Comparison of ENCODE assay signal across 22 cellular contexts in the genomic region with DNA sequence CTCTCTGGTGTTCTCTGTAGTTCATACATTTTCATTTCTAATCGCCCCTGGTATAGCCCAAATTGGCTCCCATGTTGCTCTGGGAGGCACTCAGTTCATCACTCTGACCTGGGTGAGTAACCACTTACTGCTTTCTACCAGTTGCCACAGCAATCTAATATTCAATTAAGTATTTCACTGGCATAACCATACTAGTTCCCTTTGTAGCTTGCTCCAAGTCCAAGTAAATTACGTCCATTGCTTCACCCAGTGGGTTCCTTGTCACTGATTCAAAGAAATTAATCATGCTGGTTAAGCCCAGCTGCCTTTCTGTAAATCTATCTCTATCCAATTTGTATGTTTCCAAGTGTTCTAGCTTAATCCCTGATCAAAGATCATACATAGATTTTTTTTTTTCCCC.
A peak's percentile ranks its signal among the peaks of the same experiment; 100 is the strongest.
DNase-seq lines count a peak whose midpoint lies in the region; ATAC-seq and TF ChIP-seq lines count a peak whose summit lies in the region.
"Had no signal": no experiment of that assay in that cellular context is flagged by ENCODE, and none has a peak within 500 bp of the region (broad histone marks: within the 10 kb centered on the region; RNA-seq: fewer than 3 reads in every experiment).

No MANE protein-coding gene starts in this region.

- H3K4me1 Mint-ChIP-seq in endodermal cell (peaks cover 33% of the 10 kb centered on the region), osteocyte (ENCODE audit: unreplicated experiment) (peaks cover 74% of the 10 kb centered on the region)
- H3K4me1 Mint-ChIP-seq: activated CD4-positive, alpha-beta memory T cell treated with anti-CD3 and anti-CD28 coated beads, Interleukin-2, amount 10 ng/mL, durations not matched to agents 7 days and 5 days had no signal

- H3K9me2 ChIP-seq in GM23248 (ENCODE audit: insufficient read depth): no peaks in the 10 kb centered on the region

- H2AFZ ChIP-seq in GM23248: no peak overlapping the region

- peaks cover 94% of the 10 kb centered on the region for H3K79me2 ChIP-seq in GM23248 (ENCODE audit: insufficient read depth)

- H3K36me3 Mint-ChIP-seq in endodermal cell (ENCODE audit: low read depth) (peaks cover 49% of the 10 kb centered on the region), osteocyte (ENCODE audit: unreplicated experiment) (peaks cover 18% of the 10 kb centered on the region)

- no peaks in the 10 kb centered on the region for H3K27me3 Mint-ChIP-seq in endodermal cell (ENCODE audit: insufficient read depth)
- no peaks in the 10 kb centered on the region for H3K27me3 Mint-ChIP-seq in osteocyte (ENCODE audit: unreplicated experiment)

- H3K9me3 ChIP-seq in GM23248 (ENCODE audit: low read depth) (no peaks in the 10 kb centered on the region), endodermal cell (ENCODE audit: control insufficient read depth, low read length) (no peaks in the 10 kb centered on the region)
- H3K9me3 ChIP-seq: colonic mucosa, suprapubic skin had no signal

- H3K36me3 ChIP-seq in GM23248 (ENCODE audit: low read depth) (peaks cover 67% of the 10 kb centered on the region), endodermal cell (ENCODE audit: control insufficient read depth, insufficient read depth, low read length) (peaks cover 68% of the 10 kb centered on the region)
- H3K36me3 ChIP-seq: colonic mucosa had no signal

- ATAC-seq in HG03159 (IDR thresholded peaks at IDR 0.05; ENCODE audit: unreplicated experiment): no peak
- ATAC-seq: foreskin keratinocyte had no signal

- H3K4me2 ChIP-seq in GM23248 (ENCODE audit: unreplicated experiment): no peak overlapping the region

- no peak overlapping the region for H3K4me3 ChIP-seq in GM23248
- no peak overlapping the region for H3K4me3 ChIP-seq in endodermal cell (ENCODE audit: low read length)
- H3K4me3 ChIP-seq: colonic mucosa, suprapubic skin had no signal

- H3K27ac ChIP-seq in GM23248: peak overlapping the region; percentile 13; the same call in 1 of the 2 replicates
- H3K27ac ChIP-seq in endodermal cell (ENCODE audit: low read depth, low read length): no peak overlapping the region
- H3K27ac ChIP-seq: colonic mucosa, foreskin keratinocyte, suprapubic skin had no signal

- in situ Hi-C loops in GM23248 (cut with MboI): no loop called here

- H3K27ac Mint-ChIP-seq in endodermal cell: peak overlapping the region; percentile 60
- peak overlapping the region; percentile 28 for H3K27ac Mint-ChIP-seq in osteocyte (ENCODE audit: unreplicated experiment)
- H3K27ac Mint-ChIP-seq: activated CD4-positive, alpha-beta memory T cell treated with anti-CD3 and anti-CD28 coated beads, Interleukin-2, amount 10 ng/mL, durations not matched to agents 7 days and 5 days; mesothelial cell of epicardium had no signal

- H3K4me1 ChIP-seq in GM23248 (ENCODE audit: insufficient read depth) (peaks cover 31% of the 10 kb centered on the region), endodermal cell (ENCODE audit: control insufficient read depth, insufficient read depth, low read length) (peaks cover 17% of the 10 kb centered on the region)
- H3K4me1 ChIP-seq: colonic mucosa had no signal

- H3K4me3 Mint-ChIP-seq in endodermal cell (no peak overlapping the region), osteocyte (ENCODE audit: unreplicated experiment) (no peak overlapping the region)
- H3K4me3 Mint-ChIP-seq: activated CD4-positive, alpha-beta memory T cell treated with anti-CD3 and anti-CD28 coated beads, Interleukin-2, amount 10 ng/mL, durations not matched to agents 7 days and 5 days; mesothelial cell of epicardium; nephron progenitor cell had no signal

- H3K9me3 Mint-ChIP-seq in endodermal cell (no peaks in the 10 kb centered on the region), osteocyte (ENCODE audit: unreplicated experiment) (peaks cover 4% of the 10 kb centered on the region)
- H3K9me3 Mint-ChIP-seq: activated CD4-positive, alpha-beta memory T cell treated with anti-CD3 and anti-CD28 coated beads, Interleukin-2, amount 10 ng/mL, durations not matched to agents 7 days and 5 days; nephron progenitor cell had no signal

- H3K27me3 ChIP-seq in GM23248 (replicated peaks; ENCODE audit: insufficient read depth): no peaks in the 10 kb centered on the region
- H3K27me3 ChIP-seq in endodermal cell (ENCODE audit: control insufficient read depth, insufficient read depth, low read length, poor library complexity, severe bottlenecking): no peaks in the 10 kb centered on the region
- H3K27me3 ChIP-seq: colonic mucosa, foreskin keratinocyte, suprapubic skin had no signal

- 62 to 74% methylated on average over 2 of the region's 2 CpGs for WGBS in GM23248 (ENCODE audit: low coverage in 1 of 2, low lambda C conversion rate in 2 of 2, missing lambda C conversion rate in 2 of 2), 2 experiments
- WGBS in endodermal cell (ENCODE audit: insufficient coverage in 1 of 2, insufficient read length in 1 of 2), 2 experiments: 94% methylated on average over 2 of the region's 2 CpGs

- peaks cover 32% of the 10 kb centered on the region; the same call in 1 of the 2 replicates for H3F3A ChIP-seq in GM23248 (ENCODE audit: insufficient read depth)

- no peak for TF ChIP-seq CTCF in endodermal cell (conservative IDR thresholded peaks at IDR 0.05)
- no peak for TF ChIP-seq CTCF in osteocyte (IDR thresholded peaks at IDR 0.05)

- DNase-seq in GM23248: peak; percentile 59
- peak; percentile 83 for DNase-seq in NCI-H82 (lab: John Stamatoyannopoulos, UW)
- DNase-seq in endodermal cell: no peak
- no peak for DNase-seq in osteocyte (ENCODE audit: extremely low spot score, unreplicated experiment)
- no peak for DNase-seq in activated naive CD4-positive, alpha-beta T cell (lab: John Stamatoyannopoulos, UW)
- DNase-seq in C1 segment of cervical spinal cord (lab: John Stamatoyannopoulos, UW): no peak
- no peak for DNase-seq in DMS153 treated with DMSO at 0.1 percent for 48 hours (lab: John Stamatoyannopoulos, UW; ENCODE audit: unreplicated experiment)
- DNase-seq: activated CD4-positive, alpha-beta memory T cell treated with anti-CD3 and anti-CD28 coated beads, Interleukin-2, amount 10 ng/mL, durations not matched to agents 7 days and 5 days; activated naive CD4-positive, alpha-beta T cell treated with Interleukin-2 at 50 U/mL for 16 hours; anterior cingulate cortex; colonic mucosa; DND-41; foreskin keratinocyte; KBM-7; left cardiac atrium; NCI-H1092 treated with DMSO at 0.1 percent for 48 hours; NCI-H524 treated with DMSO at 0.1 percent for 48 hours; nephron progenitor cell; stimulated activated CD4-positive, alpha-beta T cell treated with anti-CD3 and anti-CD28 coated beads, Interleukin-12 subunit alpha, Interleukin-12 subunit beta, amount 100 ng/mL, for 4 hours had no signal

- no peaks in the 10 kb centered on the region for H4K20me1 ChIP-seq in GM23248 (ENCODE audit: insufficient read depth)

- H3K9ac ChIP-seq in GM23248: no peak overlapping the region
- H3K9ac ChIP-seq in endodermal cell (ENCODE audit: extremely low read depth, low read length, poor library complexity, severe bottlenecking): no peak overlapping the region

Comparison
In these comparisons a context has a peak if more than half of its experiments do, and no peak if none do; other contexts are left out.
1. DNase-seq: peak in GM23248 (single experiment) and NCI-H82 (single experiment); none in endodermal cell (single experiment), osteocyte (single experiment), activated naive CD4-positive, alpha-beta T cell (0 of 4), C1 segment of cervical spinal cord (0 of 14) and DMS153 treated with DMSO at 0.1 percent for 48 hours (single experiment).